ENCODE assay signal across 8 cellular contexts in genomic region chr2:208466133-208466919, GRCh38. TPM values are rescaled to one million over a fixed set of nuclear protein-coding genes. Genes with fewer than 3 reads are reported as not detected.
DNase-seq lines count a peak whose midpoint lies in the region; ATAC-seq and TF ChIP-seq lines count a peak whose summit lies in the region.

No MANE protein-coding gene starts in this region.

- H2BK5ac ChIP-seq in trophoblast cell (ENCODE audit: low read depth, low read length, poor library complexity) = no peak overlapping the region

- in situ Hi-C loops in HAP-1 (cut with MboI; ENCODE audit: low sequenced_read_pairs) = no loop called here

- WGBS in trophoblast cell (ENCODE audit: extremely low coverage, insufficient coverage, insufficient read length) = no CpG with 5 or more reads among the region's 7 CpGs

- H2AK5ac ChIP-seq in trophoblast cell (ENCODE audit: low read length) = no peak overlapping the region

- H4K20me1 ChIP-seq in OCI-LY1 (ENCODE audit: insufficient read depth, low read length) = no peaks in the 10 kb centered on the region

- no peak overlapping the region for H2BK12ac ChIP-seq in trophoblast cell (ENCODE audit: low read length)

- H3K27ac ChIP-seq in left ventricle myocardium inferior (replicated peaks) (no peak overlapping the region), OCI-LY1 (ENCODE audit: low read depth, low read length, poor library complexity, severe bottlenecking) (no peak overlapping the region), trophoblast cell (ENCODE audit: low read depth, low read length) (no peak overlapping the region)

- DNase-seq in left ventricle myocardium inferior = no peak
- DNase-seq in Right ventricle myocardium superior = no peak
- DNase-seq in HAP-1 (ENCODE audit: low spot score in 2 of 2) = peak; percentile 22 to 52
- DNase-seq in LNCaP clone FGC (ENCODE audit: low read depth) = no peak
- peak; percentile 65 for DNase-seq in epithelial cell of esophagus (ENCODE audit: low read depth)
- DNase-seq in trophoblast cell = peak; percentile 27 to 69

- no peak overlapping the region for H4K8ac ChIP-seq in trophoblast cell (ENCODE audit: low read depth, low read length)

- no peak overlapping the region for H3K23ac ChIP-seq in trophoblast cell (ENCODE audit: low read length)

- no peaks in the 10 kb centered on the region for H3K36me3 ChIP-seq in left ventricle myocardium inferior
- no peaks in the 10 kb centered on the region for H3K36me3 ChIP-seq in HAP-1 (replicated peaks)
- H3K36me3 ChIP-seq in OCI-LY1 (ENCODE audit: insufficient read depth, low read length) = no peaks in the 10 kb centered on the region
- H3K36me3 ChIP-seq in trophoblast cell (ENCODE audit: control insufficient read depth in 1 of 2, insufficient read depth in 2 of 2, low read length in 2 of 2) = no peaks in the 10 kb centered on the region

- H3K4me3 ChIP-seq in left ventricle myocardium inferior = no peak overlapping the region
- no peak overlapping the region for H3K4me3 ChIP-seq in HAP-1
- no peak overlapping the region for H3K4me3 ChIP-seq in LNCaP clone FGC (ENCODE audit: low read depth, low read length)
- no peak overlapping the region for H3K4me3 ChIP-seq in OCI-LY1 (ENCODE audit: low read depth, low read length, poor library complexity, severe bottlenecking)
- no peak overlapping the region for H3K4me3 ChIP-seq in epithelial cell of esophagus (ENCODE audit: low read length)
- no peak overlapping the region for H3K4me3 ChIP-seq in trophoblast cell (ENCODE audit: low read depth, low read length)

- ATAC-seq in Right ventricle myocardium superior (ENCODE audit: poor library complexity) (no peak), GM21786 (IDR thresholded peaks at IDR 0.05; ENCODE audit: unreplicated experiment) (no peak)

- H4K91ac ChIP-seq in trophoblast cell (ENCODE audit: low read depth, low read length) = no peak overlapping the region

- no peak overlapping the region for H3K4ac ChIP-seq in trophoblast cell (ENCODE audit: low read depth, low read length)

- intact Hi-C loops in left ventricle myocardium inferior (cut with micrococcal nuclease) = no loop called here
- intact Hi-C loops in Right ventricle myocardium superior (cut with DNase I) = no loop called here

- H2AFZ ChIP-seq in OCI-LY1 (ENCODE audit: low read length) (no peak overlapping the region), trophoblast cell (ENCODE audit: insufficient read depth, low read length, poor library complexity) (no peak overlapping the region)

- H2BK120ac ChIP-seq in trophoblast cell (ENCODE audit: insufficient read depth, low read length, poor library complexity) = no peak overlapping the region

- H3K79me2 ChIP-seq in OCI-LY1 (ENCODE audit: insufficient read depth, low read length) (no peaks in the 10 kb centered on the region), trophoblast cell (ENCODE audit: control insufficient read depth, insufficient read depth, low read length, poor library complexity) (no peaks in the 10 kb centered on the region)

- H3K4me1 ChIP-seq in left ventricle myocardium inferior (peaks cover 4% of the 10 kb centered on the region), HAP-1 (no peaks in the 10 kb centered on the region), OCI-LY1 (ENCODE audit: insufficient read depth, low read length, severe bottlenecking) (no peaks in the 10 kb centered on the region), trophoblast cell (ENCODE audit: control insufficient read depth in 1 of 2, insufficient read depth in 2 of 2, low read length in 2 of 2) (no peaks in the 10 kb centered on the region)

- no peak overlapping the region for H3K4me2 ChIP-seq in OCI-LY1 (ENCODE audit: low read length)
- H3K4me2 ChIP-seq in trophoblast cell (ENCODE audit: low read length) = no peak overlapping the region

- no peaks in the 10 kb centered on the region for H3K9me2 ChIP-seq in OCI-LY1 (ENCODE audit: low read depth, low read length)

- H3K9ac ChIP-seq in OCI-LY1 (ENCODE audit: low read length) (no peak overlapping the region), trophoblast cell (ENCODE audit: low read length) (no peak overlapping the region)

- H3K14ac ChIP-seq in trophoblast cell (ENCODE audit: low read length) = no peak overlapping the region

- TF ChIP-seq CTCF in left ventricle myocardium inferior (IDR thresholded peaks at IDR 0.05; ENCODE audit: borderline replicate concordance) = peak; percentile 60
- peak; percentile 81 for TF ChIP-seq CTCF in LNCaP clone FGC (IDR thresholded peaks at IDR 0.05; ENCODE audit: control insufficient read depth, extremely low read depth, insufficient read depth)
- peak; percentile 67; the same call in 1 of the 2 replicates for TF ChIP-seq CTCF in OCI-LY1 (IDR thresholded peaks at IDR 0.05; ENCODE audit: low read length)
- TF ChIP-seq CTCF in epithelial cell of esophagus (IDR thresholded peaks at IDR 0.05; ENCODE audit: insufficient read depth, low read depth, low read length, missing control alignments) = peak; percentile 87

- no peaks in the 10 kb centered on the region for H3F3A ChIP-seq in OCI-LY1 (ENCODE audit: insufficient read depth, low read length)

- H3K18ac ChIP-seq in trophoblast cell (ENCODE audit: low read length) = no peak overlapping the region

- peaks cover 4% of the 10 kb centered on the region for H3K9me3 ChIP-seq in left ventricle myocardium inferior (replicated peaks)
- H3K9me3 ChIP-seq in HAP-1 = no peaks in the 10 kb centered on the region
- H3K9me3 ChIP-seq in OCI-LY1 (ENCODE audit: low read length) = no peaks in the 10 kb centered on the region
- no peaks in the 10 kb centered on the region for H3K9me3 ChIP-seq in trophoblast cell (ENCODE audit: insufficient read depth, low read depth, low read length)

- H3K27me3 ChIP-seq in left ventricle myocardium inferior (ENCODE audit: low read depth) = no peaks in the 10 kb centered on the region
- H3K27me3 ChIP-seq in HAP-1 (ENCODE audit: low read depth) = peaks cover 11% of the 10 kb centered on the region
- H3K27me3 ChIP-seq in OCI-LY1 (ENCODE audit: insufficient read depth, low read length) = no peaks in the 10 kb centered on the region
- no peaks in the 10 kb centered on the region for H3K27me3 ChIP-seq in trophoblast cell (ENCODE audit: insufficient read depth, low read length)

- no peaks in the 10 kb centered on the region for H3K79me1 ChIP-seq in trophoblast cell (ENCODE audit: low read length)

- H4K12ac ChIP-seq in trophoblast cell (ENCODE audit: low read depth, low read length) = no peak overlapping the region

RNA-seq across cellular contexts. Expression of gene PTH2R, which starts 59.7 kb away (rescaled TPM):
- total RNA-seq in left ventricle myocardium inferior (not detected), Right ventricle myocardium superior (not detected)
- 0.01 TPM in 2 replicates for polyA plus RNA-seq in trophoblast cell (2013)

Comparison
In these comparisons a context has a peak if more than half of its experiments do, and no peak if none do; other contexts are left out.
1. DNase-seq: peak in HAP-1 (2 of 2), epithelial cell of esophagus (single experiment) and trophoblast cell (2 of 2); none in left ventricle myocardium inferior (single experiment), Right ventricle myocardium superior (single experiment) and LNCaP clone FGC (single experiment).
2. Peak in every context shown above with its lines, with median percentiles within 50 percentile points of each other: CTCF ChIP-seq.